12 cellular contexts compared by ENCODE assay signal in the genomic region with DNA sequence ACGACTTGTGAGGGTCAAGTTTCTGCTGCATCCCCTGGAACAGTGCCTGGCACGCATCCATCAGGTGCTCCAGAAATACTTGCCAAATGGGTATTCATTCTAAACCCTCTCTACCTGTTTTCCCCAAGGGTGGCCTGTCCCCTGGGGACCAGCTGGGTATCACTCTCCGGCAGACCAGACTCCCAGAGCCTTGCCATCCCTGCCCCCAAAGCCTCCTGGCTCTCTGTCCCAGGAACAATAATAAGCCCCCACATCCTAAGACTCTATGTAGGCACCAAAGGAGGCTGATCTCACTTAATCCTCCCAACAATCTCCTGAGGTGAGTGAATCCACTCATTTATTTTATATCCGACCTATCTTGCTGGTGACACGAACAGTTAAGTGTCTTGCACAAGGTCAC.
DNase-seq lines count a peak whose midpoint lies in the region; ATAC-seq and TF ChIP-seq lines count a peak whose summit lies in the region.
"Had no signal": no experiment of that assay in that cellular context is flagged by ENCODE, and none has a peak within 500 bp of the region (broad histone marks: within the 10 kb centered on the region; RNA-seq: fewer than 3 reads in every experiment).

No MANE protein-coding gene starts in this region.

- H3K27me3 ChIP-seq in dorsolateral prefrontal cortex (no peaks in the 10 kb centered on the region), sigmoid colon (no peaks in the 10 kb centered on the region)

- no peak for TF ChIP-seq POLR2A in sigmoid colon (IDR thresholded peaks at IDR 0.05)
- no peak for TF ChIP-seq POLR2A in erythroblast (IDR thresholded peaks at IDR 0.05; ENCODE audit: low read length)

- intact Hi-C loops in dorsolateral prefrontal cortex (cut with DNase I) (no loop called here), sigmoid colon (cut with DNase I) (no loop called here)

- H3K4me1 ChIP-seq in sigmoid colon: peaks cover 0 to 88% (median 71%) of the 10 kb centered on the region in 4 donors

- no peaks in the 10 kb centered on the region for H3K9me3 ChIP-seq in sigmoid colon

- H3K27ac ChIP-seq in dorsolateral prefrontal cortex (peak overlapping the region in 58 of 59 donors; percentile 6 to 97 (median 90)), sigmoid colon (peak overlapping the region in 3 of 4 donors; percentile 71 to 80 (median 75))

- TF ChIP-seq CTCF in dorsolateral prefrontal cortex (IDR thresholded peaks at IDR 0.05 in 54 of 56, conservative IDR thresholded peaks at IDR 0.05 in 2 of 56; ENCODE audit: low read depth in 1 of 56, partially characterized antibody in 56 of 56) (no peak), sigmoid colon (IDR thresholded peaks at IDR 0.05) (no peak)

- ATAC-seq in stimulated activated naive CD8-positive, alpha-beta T cell treated with anti-CD3 and anti-CD28 coated beads, Interleukin-15, Interleukin-2, amounts not matched to agents 100 U/mL and 50 U/mL, for 24 hours: no peak
- no peak for ATAC-seq in HG02852 (IDR thresholded peaks at IDR 0.05; ENCODE audit: unreplicated experiment)
- ATAC-seq: activated CD4-positive, CD25-positive, alpha-beta regulatory T cell treated with anti-CD3 and anti-CD28 coated beads, Interleukin-2, amount 50 U/mL, for 24 hours had no signal

- H3K4me3 ChIP-seq in dorsolateral prefrontal cortex: no peak overlapping the region
- H3K4me3 ChIP-seq in sigmoid colon: no peak overlapping the region

- no peaks in the 10 kb centered on the region for H3K36me3 ChIP-seq in sigmoid colon

- WGBS in sigmoid colon, 2 donors: 90 to 94% methylated on average over 5 of the region's 5 CpGs

- TF ChIP-seq EP300 in sigmoid colon (IDR thresholded peaks at IDR 0.05): no peak

- DNase-seq in D341Med (ENCODE audit: low spot score) (peak; percentile 76), NCI-H2107 (lab: John Stamatoyannopoulos, UW) (peak; percentile 66), dorsolateral prefrontal cortex (no peak), sigmoid colon (no peak), erythroblast (lab: John Stamatoyannopoulos, UW) (no peak)
- DNase-seq in stimulated activated naive CD8-positive, alpha-beta T cell treated with anti-CD3 and anti-CD28 coated beads, Interleukin-15, Interleukin-2, amounts not matched to agents 100 U/mL and 50 U/mL, for 24 hours: no peak
- DNase-seq: anterior cingulate cortex, C1 segment of cervical spinal cord, midbrain, posterior cingulate gyrus had no signal

Comparison
In these comparisons a context has a peak if more than half of its experiments do, and no peak if none do; other contexts are left out.
1. DNase-seq: peak in D341Med (single experiment) and NCI-H2107 (single experiment); none in dorsolateral prefrontal cortex (0 of 10), sigmoid colon (single experiment), stimulated activated naive CD8-positive, alpha-beta T cell treated with anti-CD3 and anti-CD28 coated beads, Interleukin-15, Interleukin-2, amounts not matched to agents 100 U/mL and 50 U/mL, for 24 hours (single experiment) and erythroblast (0 of 2).